In the genomic region with DNA sequence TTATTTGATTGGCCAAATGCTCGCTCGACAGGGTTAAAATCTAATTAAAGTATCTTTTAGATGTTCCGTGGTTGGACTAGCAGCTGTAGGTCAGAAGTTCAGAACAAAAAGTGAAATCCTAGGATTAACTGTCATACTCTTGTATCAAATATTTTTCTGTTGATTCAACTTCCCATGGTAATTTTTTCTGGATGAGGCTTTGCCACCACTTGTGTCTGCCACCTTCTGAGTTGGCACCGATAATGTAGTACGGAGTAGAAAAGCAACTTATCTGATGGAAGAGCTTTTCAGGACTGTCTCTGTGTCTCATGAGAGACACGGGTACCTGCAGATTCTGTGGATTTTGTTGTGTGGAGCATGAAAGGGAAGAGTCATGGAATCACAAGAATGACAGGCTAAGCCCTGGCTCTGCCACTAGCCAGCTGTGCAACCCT, we compare ENCODE assay signal across 1 cellular context.
TF ChIP-seq lines count a peak whose summit lies in the region.

No MANE protein-coding gene starts in this region.

TF ChIP-seq in SK-N-SH, 30 proteins besides CTCF, POLR2A, EP300 and RAD21 (continued from another document):
- TF ChIP-seq, protein P1, sequence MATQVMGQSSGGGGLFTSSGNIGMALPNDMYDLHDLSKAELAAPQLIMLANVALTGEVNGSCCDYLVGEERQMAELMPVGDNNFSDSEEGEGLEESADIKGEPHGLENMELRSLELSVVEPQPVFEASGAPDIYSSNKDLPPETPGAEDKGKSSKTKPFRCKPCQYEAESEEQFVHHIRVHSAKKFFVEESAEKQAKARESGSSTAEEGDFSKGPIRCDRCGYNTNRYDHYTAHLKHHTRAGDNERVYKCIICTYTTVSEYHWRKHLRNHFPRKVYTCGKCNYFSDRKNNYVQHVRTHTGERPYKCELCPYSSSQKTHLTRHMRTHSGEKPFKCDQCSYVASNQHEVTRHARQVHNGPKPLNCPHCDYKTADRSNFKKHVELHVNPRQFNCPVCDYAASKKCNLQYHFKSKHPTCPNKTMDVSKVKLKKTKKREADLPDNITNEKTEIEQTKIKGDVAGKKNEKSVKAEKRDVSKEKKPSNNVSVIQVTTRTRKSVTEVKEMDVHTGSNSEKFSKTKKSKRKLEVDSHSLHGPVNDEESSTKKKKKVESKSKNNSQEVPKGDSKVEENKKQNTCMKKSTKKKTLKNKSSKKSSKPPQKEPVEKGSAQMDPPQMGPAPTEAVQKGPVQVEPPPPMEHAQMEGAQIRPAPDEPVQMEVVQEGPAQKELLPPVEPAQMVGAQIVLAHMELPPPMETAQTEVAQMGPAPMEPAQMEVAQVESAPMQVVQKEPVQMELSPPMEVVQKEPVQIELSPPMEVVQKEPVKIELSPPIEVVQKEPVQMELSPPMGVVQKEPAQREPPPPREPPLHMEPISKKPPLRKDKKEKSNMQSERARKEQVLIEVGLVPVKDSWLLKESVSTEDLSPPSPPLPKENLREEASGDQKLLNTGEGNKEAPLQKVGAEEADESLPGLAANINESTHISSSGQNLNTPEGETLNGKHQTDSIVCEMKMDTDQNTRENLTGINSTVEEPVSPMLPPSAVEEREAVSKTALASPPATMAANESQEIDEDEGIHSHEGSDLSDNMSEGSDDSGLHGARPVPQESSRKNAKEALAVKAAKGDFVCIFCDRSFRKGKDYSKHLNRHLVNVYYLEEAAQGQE (IDR thresholded peaks at IDR 0.05; ENCODE audit: low read depth, low read length): 0 out of 2 replicates have a peak, but pooled peaks have one; percentile 12
- TF ChIP-seq FOSL2 (IDR thresholded peaks at IDR 0.05; ENCODE audit: borderline replicate concordance, low read depth): peak; percentile 75
- TF ChIP-seq SIN3A (IDR thresholded peaks at IDR 0.05; ENCODE audit: borderline replicate concordance, low read depth, low read length): no peak
- TF ChIP-seq RCOR1 (IDR thresholded peaks at IDR 0.05; ENCODE audit: low read length): no peak
